Comparison of ENCODE assay signal across 25 cellular contexts in the genomic region with DNA sequence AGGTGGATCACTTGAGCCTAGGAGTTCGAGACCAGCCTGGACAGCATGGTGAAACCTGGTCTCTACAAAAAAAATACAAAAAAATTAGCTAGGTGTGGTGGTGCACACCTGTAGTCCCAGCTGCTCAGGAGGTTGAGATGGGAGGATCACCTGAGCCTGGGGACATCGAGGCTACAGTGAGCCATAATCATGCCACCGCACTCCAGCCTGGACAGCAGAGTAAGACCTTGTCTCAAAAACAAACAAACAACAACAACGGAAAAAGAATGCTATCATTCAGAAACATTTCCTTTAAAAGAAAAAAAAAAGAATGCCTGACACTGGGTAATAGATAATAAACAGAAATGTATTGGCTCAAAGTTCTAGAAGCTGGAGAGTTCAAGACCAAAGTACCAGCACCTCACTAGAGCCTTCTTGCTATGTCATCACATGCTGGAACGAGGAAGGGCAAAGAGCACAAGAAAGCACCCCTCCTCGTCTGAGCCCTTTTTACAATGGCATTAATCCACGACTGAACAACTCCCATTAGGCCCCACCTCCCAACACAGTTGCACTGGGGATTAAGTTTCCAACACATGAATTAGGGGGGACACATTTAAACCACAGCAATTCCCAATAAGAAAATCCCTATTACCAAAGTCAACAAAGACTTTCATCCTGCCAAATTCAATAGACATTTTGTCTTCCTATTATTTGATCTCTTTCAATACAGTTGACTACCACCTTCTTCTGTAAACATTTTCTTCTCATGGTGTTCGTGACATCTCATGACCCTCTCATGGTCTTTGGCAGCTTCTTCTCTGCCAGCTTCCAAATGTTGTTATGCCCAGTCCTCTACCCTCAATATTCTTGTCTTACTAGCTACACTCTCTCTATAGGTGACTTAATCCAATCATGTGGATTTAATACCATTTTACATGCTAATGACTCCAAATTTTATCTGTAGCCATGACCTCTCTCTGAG. TPM values are rescaled to one million over a fixed set of nuclear protein-coding genes. Genes with fewer than 3 reads are reported as not detected.
"Had no signal": no experiment of that assay in that cellular context is flagged by ENCODE, and none has a peak within 500 bp of the region (broad histone marks: within the 10 kb centered on the region; RNA-seq: fewer than 3 reads in every experiment).

No MANE protein-coding gene starts in this region.

- H3K27me3 ChIP-seq: breast epithelium, SJSA1 had no signal

- H3K36me3 ChIP-seq: breast epithelium, SJSA1 had no signal

- ATAC-seq: activated CD8-positive, alpha-beta memory T cell treated with anti-CD3 and anti-CD28 coated beads, Interleukin-2, amount 10 ng/mL, durations not matched to agents 7 days and 5 days; SK-N-SH treated with all-trans-retinoic acid at 6 μM for 48 hours had no signal

- H3K4me2 ChIP-seq: KMS-11 had no signal

- H3K9me3 ChIP-seq: breast epithelium, SJSA1 had no signal

- H3K27ac ChIP-seq: breast epithelium, KMS-11, SJSA1 had no signal

- DNase-seq: activated CD4-positive, alpha-beta T cell treated with anti-CD3 and anti-CD28 coated beads, Interleukin-2, amount 10 ng/mL, durations not matched to agents 24 days and 14 days; activated CD4-positive, alpha-beta T cell treated with anti-CD3 and anti-CD28 coated beads, Interleukin-2, amount 50 U/mL, for 48 hours; activated CD4-positive, CD25-positive, alpha-beta regulatory T cell treated with anti-CD3 and anti-CD28 coated beads, Interleukin-2, amount 50 U/mL, for 72 hours; activated CD8-positive, alpha-beta memory T cell treated with anti-CD3 and anti-CD28 coated beads, Interleukin-2, amount 10 ng/mL, durations not matched to agents 7 days and 5 days; activated effector memory CD4-positive, alpha-beta T cell treated with Interleukin-2 at 50 U/mL for 16 hours; activated naive CD4-positive, alpha-beta T cell; activated T-cell treated with anti-CD3 and anti-CD28 coated beads, Interleukin-2, amount 50 U/mL, for 24 hours; aorta; caudate nucleus; MM.1S; NCI-H1105; NCI-H1436 treated with DMSO at 0.1 percent for 48 hours; NCI-H187 treated with DMSO at 0.1 percent for 48 hours; NCI-H2081 treated with DMSO at 0.1 percent for 48 hours; NCI-H446; NCI-H524; NK-92 treated with Interleukin-12 subunit alpha and Interleukin-12 subunit beta, amount 100 ng/mL, for 24 hours; SHP77; SW 1271 had no signal

- H3K4me1 ChIP-seq: breast epithelium, SJSA1 had no signal

- H3K4me3 ChIP-seq: breast epithelium, SJSA1 had no signal

RNA-seq across cellular contexts. Expression of a gene that starts 20.0 kb away (rescaled TPM):
- total RNA-seq: activated CD4-positive, alpha-beta T cell treated with anti-CD3 and anti-CD28 coated beads, Interleukin-2, amount 10 ng/mL, durations not matched to agents 24 days and 14 days; activated CD8-positive, alpha-beta memory T cell treated with anti-CD3 and anti-CD28 coated beads, Interleukin-2, amount 10 ng/mL, durations not matched to agents 7 days and 5 days; activated T-helper 1 cell treated with anti-CD3 and anti-CD28 coated beads, Interleukin-12 subunit alpha, Interleukin-12 subunit beta, Interleukin-2, Interleukin-4 antibody, amounts not matched to agents 30 ng/mL and 10 ng/mL and 1 ng/mL, durations not matched to agents 14 hours and 24 hours and 36 hours; aorta; SJSA1; T-helper 1 cell treated with Interleukin-12 subunit alpha and Interleukin-12 subunit beta and Interleukin-4 antibody, amounts not matched to agents 30 ng/mL and 1 ng/mL, for 36 hours had no signal
- polyA plus RNA-seq: aorta had no signal
